In genomic region chr10:75987610-75988009, GRCh38 we compare ENCODE assay signal across 15 cellular contexts.
DNase-seq lines count a peak whose midpoint lies in the region; ATAC-seq, FAIRE-seq and TF ChIP-seq lines count a peak whose summit lies in the region.
"Had no signal": no experiment of that assay in that cellular context is flagged by ENCODE, and none has a peak within 500 bp of the region (broad histone marks: within the 10 kb centered on the region; RNA-seq: fewer than 3 reads in every experiment).

No MANE protein-coding gene starts in this region.

- no peak for ATAC-seq in GM18502 (IDR thresholded peaks at IDR 0.05; ENCODE audit: poor library complexity, unreplicated experiment)
- ATAC-seq: stimulated activated naive CD8-positive, alpha-beta T cell treated with anti-CD3 and anti-CD28 coated beads, Interleukin-15, amount 100 ng/mL, for 72 hours had no signal

- no peak for TF ChIP-seq CTCF in bronchial epithelial cell (IDR thresholded peaks at IDR 0.05; ENCODE audit: insufficient read depth, low read length, severe bottlenecking)

- no peak overlapping the region for H3K4me3 ChIP-seq in bronchial epithelial cell (ENCODE audit: low read depth, low read length)
- H3K4me3 ChIP-seq: esophagus muscularis mucosa, SK-N-MC had no signal

- DNase-seq in AG20443 (ENCODE audit: low spot score) (peak; percentile 85), M059J (ENCODE audit: low read depth) (peak; percentile 60), bronchial epithelial cell (ENCODE audit: low read depth) (peak; percentile 40), kidney tubule cell (ENCODE audit: low spot score) (peak; percentile 57), SHP77 (lab: John Stamatoyannopoulos, UW) (no peak)
- DNase-seq in effector CD8-positive, alpha-beta T cell (lab: John Stamatoyannopoulos, UW), result no peak
- no peak for DNase-seq in activated naive CD4-positive, alpha-beta T cell treated with Interleukin-2 at 50 U/mL for 16 hours
- DNase-seq: dermis blood vessel endothelial cell; NCI-H510A treated with DMSO at 0.1 percent for 48 hours; stimulated activated naive CD8-positive, alpha-beta T cell treated with anti-CD3 and anti-CD28 coated beads, Interleukin-15, amount 100 ng/mL, for 72 hours had no signal

- H3K27me3 ChIP-seq in bronchial epithelial cell (ENCODE audit: control insufficient read depth, insufficient read depth, low read length), result no peaks in the 10 kb centered on the region
- H3K27me3 ChIP-seq: esophagus muscularis mucosa had no signal

- H3K36me3 ChIP-seq in bronchial epithelial cell (ENCODE audit: control insufficient read depth, insufficient read depth, low read length), result no peaks in the 10 kb centered on the region
- H3K36me3 ChIP-seq: esophagus muscularis mucosa had no signal

- FAIRE-seq in bronchial epithelial cell (lab: Jason Lieb, UNC), result no peak
- FAIRE-seq: TTC549, urothelium cell line had no signal

Comparison
In these comparisons a context has a peak if more than half of its experiments do, and no peak if none do; other contexts are left out.
1. DNase-seq: peak in AG20443 (single experiment), M059J (single experiment), bronchial epithelial cell (single experiment) and kidney tubule cell (single experiment); none in effector CD8-positive, alpha-beta T cell (single experiment), activated naive CD4-positive, alpha-beta T cell treated with Interleukin-2 at 50 U/mL for 16 hours (single experiment) and SHP77 (0 of 2).